Comparison of ENCODE assay signal across 7 cellular contexts in the genomic region with DNA sequence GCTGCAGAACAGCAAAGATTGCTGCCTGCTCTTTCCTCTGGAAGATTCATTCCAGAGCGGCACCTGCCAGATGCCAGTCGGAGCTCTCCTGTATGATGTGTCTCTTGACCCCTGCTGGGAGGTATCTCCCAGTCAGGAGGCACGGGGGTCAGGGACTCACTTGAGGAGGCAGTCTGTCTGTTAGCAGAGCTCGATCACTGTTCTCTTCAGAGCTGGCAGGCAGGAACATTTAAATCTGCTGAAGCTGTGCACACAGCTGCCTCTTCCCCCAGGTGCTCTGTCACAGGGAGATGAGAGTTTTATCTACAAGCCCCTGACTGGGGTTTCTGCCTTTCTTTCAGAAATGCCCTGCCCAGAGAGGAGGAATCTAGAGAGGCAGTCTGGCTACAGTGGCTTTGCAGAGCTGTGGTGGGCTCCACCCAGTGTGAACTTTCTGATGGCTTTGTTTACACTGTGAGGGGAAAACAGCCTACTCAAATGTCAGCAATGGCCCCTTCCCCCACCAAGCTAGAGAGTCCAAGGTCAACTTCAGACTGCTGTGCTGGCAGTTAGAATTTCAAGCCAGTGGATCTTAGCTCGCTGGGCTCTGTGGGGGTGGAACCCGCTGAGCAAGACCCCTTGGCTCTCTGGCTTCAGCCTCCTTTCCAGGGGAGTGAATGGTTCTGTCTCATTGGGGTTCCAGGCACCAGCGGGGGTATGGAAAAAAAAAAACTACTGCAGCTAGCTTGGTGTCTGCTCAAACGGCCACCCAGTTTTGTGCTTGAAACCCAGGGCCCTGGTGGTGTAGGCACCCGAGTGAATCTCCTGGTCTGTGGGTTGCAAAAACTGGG.
DNase-seq lines count a peak whose midpoint lies in the region; FAIRE-seq and TF ChIP-seq lines count a peak whose summit lies in the region.
"Not testable (repeated sequence)": the region's sequence is repeated elsewhere in the genome, so short reads cannot be mapped to it uniquely, and the experiment has no call there.

No MANE protein-coding gene starts in this region.

- not testable (repeated sequence) for H4K8ac ChIP-seq in H1 (ENCODE audit: extremely low read depth, insufficient read depth, low read length)

- H3K23ac ChIP-seq in H1 (ENCODE audit: insufficient read length) = not testable (repeated sequence)

- WGBS in H1 (ENCODE audit: extremely low coverage in 1 of 2, insufficient coverage in 1 of 2, insufficient read length in 1 of 2, insufficient replicate concordance in 2 of 2, low coverage in 1 of 2, low lambda C conversion rate in 2 of 2, missing lambda C conversion rate in 1 of 2), 2 experiments = 84% methylated on average over 9 of the region's 9 CpGs; no CpG with 5 or more reads in 1 of the 2 experiments

- peaks cover 20% of the 10 kb centered on the region for H3K27me3 Mint-ChIP-seq in nephron progenitor cell (ENCODE audit: low read depth, poor library complexity)

- H3K27me3 ChIP-seq in BLaER1; H1 (replicated peaks in 1 of 4; ENCODE audit: control insufficient read depth in 3 of 4, extremely low read depth in 1 of 4, insufficient read depth in 3 of 4, low read length in 3 of 4): not testable (repeated sequence)

- not testable (repeated sequence) for H3K79me1 ChIP-seq in H1 (ENCODE audit: low read depth, low read length)

- H4K91ac ChIP-seq in H1 (replicated peaks; ENCODE audit: insufficient read length, low read length) = not testable (repeated sequence)

- TF ChIP-seq POLR2A in H1 (IDR thresholded peaks at IDR 0.05; ENCODE audit: control extremely low read depth in 1 of 2, low read depth in 2 of 2, low read length in 2 of 2) = not testable (repeated sequence)

- H3K9me3 ChIP-seq in BLaER1 = peaks cover 42% of the 10 kb centered on the region
- H3K9me3 ChIP-seq in H1 (ENCODE audit: insufficient read depth in 2 of 2, low read depth in 1 of 2, low read length in 1 of 2) = not testable (repeated sequence)

- CTCF ChIA-PET in H1 (lab: Charles Lee; ENCODE audit: partially characterized antibody) = interaction anchor here (0.6 to 1.6 kb wide), 5 partner anchors 19 to 885 kb away, joined by 3 to 5 read pairs (median 3); no protein-coding TSS in a partner anchor

- not testable (repeated sequence) for H2BK5ac ChIP-seq in H1 (ENCODE audit: low read depth, low read length)

- not testable (repeated sequence) for H3K23me2 ChIP-seq in H1 (ENCODE audit: low read depth, low read length)

- FAIRE-seq in H1 (lab: Jason Lieb, UNC) = not testable (repeated sequence)

- not testable (repeated sequence) for H2BK120ac ChIP-seq in H1 (replicated peaks; ENCODE audit: low read depth, low read length)

- H3K36me3 Mint-ChIP-seq in nephron progenitor cell (ENCODE audit: low read depth) = not testable (repeated sequence)

- H3K79me2 ChIP-seq in H1 (ENCODE audit: control insufficient read depth in 1 of 2, insufficient read depth in 2 of 2, low read length in 2 of 2) = not testable (repeated sequence)

- H3K14ac ChIP-seq in H1 (ENCODE audit: insufficient read length) = not testable (repeated sequence)

- H3K4me1 ChIP-seq in BLaER1 = peaks cover 21% of the 10 kb centered on the region
- H3K4me1 ChIP-seq in H1 (replicated peaks in 1 of 4; ENCODE audit: control insufficient read depth in 3 of 4, insufficient read depth in 4 of 4, low read length in 3 of 4) = not testable (repeated sequence)

- DNase-seq in HuH-7 (ENCODE audit: low spot score) = peak; percentile 11
- DNase-seq in NCI-H345 treated with DMSO at 0.1 percent for 48 hours (lab: John Stamatoyannopoulos, UW; ENCODE audit: unreplicated experiment) = peak; percentile 11
- peak; percentile 6 for DNase-seq in NCI-H748 treated with DMSO at 0.1 percent for 48 hours (lab: John Stamatoyannopoulos, UW)
- DNase-seq in H1 (ENCODE audit: low read depth in 1 of 2, low spot score in 2 of 2) = not testable (repeated sequence)
- peak; percentile 79 for DNase-seq in left kidney (ENCODE audit: low read depth, low spot score)
- DNase-seq in nephron progenitor cell = peak; percentile 10

- H3K18ac ChIP-seq in H1 (ENCODE audit: extremely low read depth, low read length) = not testable (repeated sequence)

- not testable (repeated sequence) for H3K27ac ChIP-seq in BLaER1; H1 (ENCODE audit: low read depth, low read length)

- TF ChIP-seq RAD21 in H1 (IDR thresholded peaks at IDR 0.05 in 1 of 2, conservative IDR thresholded peaks at IDR 0.05 in 1 of 2; ENCODE audit: low read depth in 2 of 2, low read length in 2 of 2) = not testable (repeated sequence)

- not testable (repeated sequence) for TF ChIP-seq CTCF in H1 (IDR thresholded peaks at IDR 0.05; ENCODE audit: control extremely low read depth in 1 of 3, insufficient read depth in 1 of 3, low read depth in 1 of 3, low read length in 3 of 3); nephron progenitor cell (IDR thresholded peaks at IDR 0.05)

- H3K4ac ChIP-seq in H1 (replicated peaks; ENCODE audit: insufficient read length, low read depth, low read length) = not testable (repeated sequence)

- H3K9me3 Mint-ChIP-seq in nephron progenitor cell = peaks cover 51% of the 10 kb centered on the region

- not testable (repeated sequence) for H3K9ac ChIP-seq in BLaER1; H1 (replicated peaks in 1 of 4; ENCODE audit: extremely low read depth in 1 of 4, low read depth in 3 of 4, low read length in 3 of 4)

- not testable (repeated sequence) for H3K4me3 Mint-ChIP-seq in nephron progenitor cell

- TF ChIP-seq EP300 in H1 (IDR thresholded peaks at IDR 0.05; ENCODE audit: borderline replicate concordance in 1 of 2, low read depth in 2 of 2, low read length in 2 of 2) = not testable (repeated sequence)

- not testable (repeated sequence) for H4K5ac ChIP-seq in H1 (ENCODE audit: insufficient read length, low read depth, low read length)

- POLR2A ChIA-PET in H1 (lab: Charles Lee; ENCODE audit: partially characterized antibody) = interaction anchor here (0.8 kb wide), 1 partner anchor 13 kb away, joined by 3 read pairs; no protein-coding TSS in a partner anchor

- H2AFZ ChIP-seq in H1 (ENCODE audit: low read length) = peak overlapping the region; percentile 59; the same call in 1 of the 2 replicates

- not testable (repeated sequence) for H2BK15ac ChIP-seq in H1 (ENCODE audit: low read length)

- not testable (repeated sequence) for H3K36me3 ChIP-seq in BLaER1; H1 (ENCODE audit: control insufficient read depth in 2 of 4, insufficient read depth in 4 of 4, low read length in 3 of 4)

- H2BK12ac ChIP-seq in H1 (ENCODE audit: low read depth, low read length) = not testable (repeated sequence)

- peak overlapping the region; percentile 31 for H3K4me2 ChIP-seq in BLaER1
- not testable (repeated sequence) for H3K4me2 ChIP-seq in H1 (ENCODE audit: insufficient read depth in 1 of 2, low read depth in 2 of 2, low read length in 2 of 2)

- H3K4me1 Mint-ChIP-seq in nephron progenitor cell = not testable (repeated sequence)

- not testable (repeated sequence) for H2BK20ac ChIP-seq in H1 (ENCODE audit: low read length)

- H3K27ac Mint-ChIP-seq in nephron progenitor cell = not testable (repeated sequence)

- H4K20me1 ChIP-seq in BLaER1; H1 (replicated peaks in 1 of 2; ENCODE audit: control insufficient read depth in 1 of 2, insufficient read depth in 2 of 2, low read length in 2 of 2): not testable (repeated sequence)

- not testable (repeated sequence) for H3K4me3 ChIP-seq in BLaER1; H1 (ENCODE audit: extremely low read depth in 1 of 4, insufficient read depth in 2 of 4, low read depth in 3 of 4, low read length in 4 of 4)

- not testable (repeated sequence) for H3K56ac ChIP-seq in H1 (replicated peaks; ENCODE audit: insufficient read length, low read depth, low read length)

- H2AK5ac ChIP-seq in H1 (ENCODE audit: low read depth, low read length) = not testable (repeated sequence)
